In the genomic region with DNA sequence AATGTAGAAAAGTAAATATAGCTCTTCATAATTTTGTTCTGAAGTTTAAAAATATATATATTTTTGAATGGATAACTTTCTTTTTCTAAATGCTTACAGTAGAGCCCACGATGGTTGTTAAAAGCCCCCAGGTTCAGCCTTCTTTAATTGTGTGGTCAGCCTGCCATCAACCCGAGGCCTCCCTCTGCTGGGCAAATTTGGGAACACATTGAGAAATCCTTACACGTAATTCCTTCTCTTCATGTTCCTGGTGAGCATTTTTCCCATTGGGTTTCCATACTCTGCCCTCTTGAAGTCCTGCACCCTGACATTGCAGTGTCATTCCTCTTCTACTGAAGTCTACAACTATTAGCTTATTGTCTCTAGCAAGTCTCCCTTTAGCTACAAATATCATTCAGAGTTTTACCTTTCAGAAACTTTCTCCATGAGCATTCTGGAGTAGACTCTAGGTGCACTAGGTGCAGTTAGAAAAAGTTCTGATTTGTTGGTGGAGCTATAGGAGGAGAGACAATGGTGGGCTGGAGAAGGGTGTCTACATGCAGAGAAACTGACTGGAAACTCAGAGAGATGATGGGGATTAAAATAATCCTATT, we compare ENCODE assay signal across 7 cellular contexts. TPM values are rescaled to one million over a fixed set of nuclear protein-coding genes. Genes with fewer than 3 reads are reported as not detected.
DNase-seq lines count a peak whose midpoint lies in the region; ATAC-seq and TF ChIP-seq lines count a peak whose summit lies in the region.

No MANE protein-coding gene starts in this region.

- peaks cover 5% of the 10 kb centered on the region for H3K4me1 ChIP-seq in KMS-11 (ENCODE audit: low read depth, poor library complexity, severe bottlenecking)

- H3K4me3 Mint-ChIP-seq in brain, result no peak overlapping the region

- no peaks in the 10 kb centered on the region for H3K27me3 ChIP-seq in KMS-11 (ENCODE audit: insufficient read depth, low read depth)

- ATAC-seq in SK-N-SH treated with all-trans-retinoic acid at 6 μM for 48 hours (peak; percentile 84), GM21526 (IDR thresholded peaks at IDR 0.05; ENCODE audit: low FRiP score, unreplicated experiment) (no peak)

- no peak overlapping the region for H3K27ac ChIP-seq in KMS-11

- H3K9me3 Mint-ChIP-seq in brain, result peaks cover 0 to 2% (median 0%) of the 10 kb centered on the region in 5 experiments

- H4K20me1 ChIP-seq in KMS-11 (ENCODE audit: insufficient read depth), result no peaks in the 10 kb centered on the region

- H3K27me3 Mint-ChIP-seq in brain, result peaks cover 9% of the 10 kb centered on the region

- no peaks in the 10 kb centered on the region for H3K36me3 ChIP-seq in KMS-11 (ENCODE audit: insufficient read depth)

- DNase-seq in EL (peak; percentile 59), islet precursor cell (peak; percentile 74)
- peak; percentile 65 for DNase-seq in stimulated activated CD4-positive, alpha-beta T cell treated with anti-CD3 and anti-CD28 coated beads, Interleukin-4, amount 100 ng/mL, for 24 hours

- no peak overlapping the region for H3K4me3 ChIP-seq in KMS-11 (IDR thresholded peaks at IDR 0.05; ENCODE audit: insufficient read depth, low read depth, low read length)

- no peak overlapping the region for H3K27ac Mint-ChIP-seq in brain

- H3K9ac ChIP-seq in KMS-11, result no peak overlapping the region

- no peak overlapping the region for H3K4me2 ChIP-seq in KMS-11

- TF ChIP-seq CTCF in KMS-11 (conservative IDR thresholded peaks at IDR 0.05; ENCODE audit: low read depth, low read length) (peak; percentile 83), brain (conservative IDR thresholded peaks at IDR 0.05) (peak; percentile 73 to 82)

- no peaks in the 10 kb centered on the region for H3K4me1 Mint-ChIP-seq in brain

- no peak overlapping the region for H2AFZ ChIP-seq in KMS-11 (ENCODE audit: low read depth)

- no peaks in the 10 kb centered on the region for H3K36me3 Mint-ChIP-seq in brain

- H3K79me2 ChIP-seq in KMS-11 (ENCODE audit: insufficient read depth, low read depth), result no peaks in the 10 kb centered on the region

TF ChIP-seq in SK-N-SH treated with all-trans-retinoic acid at 6 μM for 48 hours, 23 proteins besides CTCF, POLR2A, EP300 and RAD21:
- no peak for TF ChIP-seq ZNF565 (CRISPR knock-in tag; conservative IDR thresholded peaks at IDR 0.05; ENCODE audit: low read depth)
- no peak for TF ChIP-seq SNAI2 (CRISPR knock-in tag; IDR thresholded peaks at IDR 0.05)
- TF ChIP-seq ISL1 (CRISPR knock-in tag; IDR thresholded peaks at IDR 0.05), result no peak
- TF ChIP-seq, protein P1, sequence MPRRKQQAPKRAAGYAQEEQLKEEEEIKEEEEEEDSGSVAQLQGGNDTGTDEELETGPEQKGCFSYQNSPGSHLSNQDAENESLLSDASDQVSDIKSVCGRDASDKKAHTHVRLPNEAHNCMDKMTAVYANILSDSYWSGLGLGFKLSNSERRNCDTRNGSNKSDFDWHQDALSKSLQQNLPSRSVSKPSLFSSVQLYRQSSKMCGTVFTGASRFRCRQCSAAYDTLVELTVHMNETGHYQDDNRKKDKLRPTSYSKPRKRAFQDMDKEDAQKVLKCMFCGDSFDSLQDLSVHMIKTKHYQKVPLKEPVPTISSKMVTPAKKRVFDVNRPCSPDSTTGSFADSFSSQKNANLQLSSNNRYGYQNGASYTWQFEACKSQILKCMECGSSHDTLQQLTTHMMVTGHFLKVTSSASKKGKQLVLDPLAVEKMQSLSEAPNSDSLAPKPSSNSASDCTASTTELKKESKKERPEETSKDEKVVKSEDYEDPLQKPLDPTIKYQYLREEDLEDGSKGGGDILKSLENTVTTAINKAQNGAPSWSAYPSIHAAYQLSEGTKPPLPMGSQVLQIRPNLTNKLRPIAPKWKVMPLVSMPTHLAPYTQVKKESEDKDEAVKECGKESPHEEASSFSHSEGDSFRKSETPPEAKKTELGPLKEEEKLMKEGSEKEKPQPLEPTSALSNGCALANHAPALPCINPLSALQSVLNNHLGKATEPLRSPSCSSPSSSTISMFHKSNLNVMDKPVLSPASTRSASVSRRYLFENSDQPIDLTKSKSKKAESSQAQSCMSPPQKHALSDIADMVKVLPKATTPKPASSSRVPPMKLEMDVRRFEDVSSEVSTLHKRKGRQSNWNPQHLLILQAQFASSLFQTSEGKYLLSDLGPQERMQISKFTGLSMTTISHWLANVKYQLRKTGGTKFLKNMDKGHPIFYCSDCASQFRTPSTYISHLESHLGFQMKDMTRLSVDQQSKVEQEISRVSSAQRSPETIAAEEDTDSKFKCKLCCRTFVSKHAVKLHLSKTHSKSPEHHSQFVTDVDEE (CRISPR knock-in tag; IDR thresholded peaks at IDR 0.05), result no peak
TF ChIP-seq in SK-N-SH treated with all-trans-retinoic acid at 6 μM for 48 hours: peak in this region for 0.

RNA-seq across cellular contexts. Expression of a gene that starts 40.6 kb away (rescaled TPM):
- 0.22 TPM for polyA plus RNA-seq in brain (ENCODE audit: insufficient read depth, low read depth, low replicate concordance)
